In genomic region chr1:27772071-27772470, GRCh38 we compare ENCODE assay signal across 8 cellular contexts. TPM values are rescaled to one million over a fixed set of nuclear protein-coding genes. Genes with fewer than 3 reads are reported as not detected.
A peak's percentile ranks its signal among the peaks of the same experiment; 100 is the strongest.
DNase-seq lines count a peak whose midpoint lies in the region; ATAC-seq and TF ChIP-seq lines count a peak whose summit lies in the region.

No MANE protein-coding gene starts in this region.

- H3K4ac ChIP-seq in mesendoderm (ENCODE audit: low read depth, low read length), result no peak overlapping the region

- peaks cover 8% of the 10 kb centered on the region for H3K79me1 ChIP-seq in mesendoderm (ENCODE audit: low read length)

- peaks cover 6% of the 10 kb centered on the region for H3K79me2 ChIP-seq in mesendoderm (ENCODE audit: control insufficient read depth, insufficient read depth, low read length)

- no peak for TF ChIP-seq POLR2A in uterus (IDR thresholded peaks at IDR 0.05)

- DNase-seq in right atrium auricular region (ENCODE audit: low spot score), result no peak
- DNase-seq in left ventricle myocardium superior, result no peak
- peak; percentile 8 for DNase-seq in astrocyte of the hippocampus (ENCODE audit: low read depth, low spot score)
- peak; percentile 57 for DNase-seq in mesendoderm
- DNase-seq in uterus, result no peak
- DNase-seq in stimulated activated CD4-positive, alpha-beta T cell treated with anti-CD3 and anti-CD28 coated beads, Interleukin-1b, Interleukin-23, amount 100 ng/mL, for 48 hours, result no peak
- DNase-seq in C1 segment of cervical spinal cord (lab: John Stamatoyannopoulos, UW), result no peak

- H3K9me3 ChIP-seq in right atrium auricular region (no peaks in the 10 kb centered on the region), uterus (no peaks in the 10 kb centered on the region)

- H3K4me3 ChIP-seq in right atrium auricular region (peak overlapping the region in 1 of 2 donors; percentile 95), mesendoderm (ENCODE audit: low read length) (no peak overlapping the region), uterus (peak overlapping the region; percentile 84 to 94)

- H3K27ac ChIP-seq in right atrium auricular region, result peak overlapping the region; percentile 93 to 97
- peak overlapping the region; percentile 51 for H3K27ac ChIP-seq in mesendoderm (ENCODE audit: low read depth, low read length)
- H3K27ac ChIP-seq in uterus, result peak overlapping the region; percentile 87 to 94

- ATAC-seq in left ventricle myocardium superior (no peak), GM19395 (IDR thresholded peaks at IDR 0.05; ENCODE audit: unreplicated experiment) (no peak)

- H4K5ac ChIP-seq in mesendoderm (ENCODE audit: low read length), result no peak overlapping the region

- peak overlapping the region; percentile 61 for H3K18ac ChIP-seq in mesendoderm (ENCODE audit: low read length)

- H3K4me2 ChIP-seq in mesendoderm (ENCODE audit: low read length), result no peak overlapping the region

- intact Hi-C loops in left ventricle myocardium superior (cut with micrococcal nuclease) (no loop called here), uterus (cut with DNase I; ENCODE audit: low total_unique reads) (no loop called here)

- WGBS in mesendoderm (ENCODE audit: extremely low coverage, insufficient coverage, low lambda C conversion rate), result no CpG with 5 or more reads among the region's 6 CpGs

- H2BK120ac ChIP-seq in mesendoderm (ENCODE audit: low read depth, low read length), result no peak overlapping the region

- H3K36me3 ChIP-seq in right atrium auricular region (no peaks in the 10 kb centered on the region), mesendoderm (ENCODE audit: control insufficient read depth, insufficient read depth, low read length) (no peaks in the 10 kb centered on the region), uterus (no peaks in the 10 kb centered on the region)

- H2BK5ac ChIP-seq in mesendoderm (ENCODE audit: low read length), result no peak overlapping the region

- H2AK5ac ChIP-seq in mesendoderm (ENCODE audit: low read length), result no peak overlapping the region

- H4K8ac ChIP-seq in mesendoderm (ENCODE audit: low read depth, low read length), result no peak overlapping the region

- TF ChIP-seq CTCF in right atrium auricular region (IDR thresholded peaks at IDR 0.05) (no peak), uterus (IDR thresholded peaks at IDR 0.05) (no peak)

- no peak overlapping the region for H3K9ac ChIP-seq in mesendoderm (ENCODE audit: low read length)

- H2BK15ac ChIP-seq in mesendoderm (replicated peaks; ENCODE audit: low read depth), result no peak overlapping the region

- peak overlapping the region; percentile 49 for H3K56ac ChIP-seq in mesendoderm (ENCODE audit: low read length)

- H3K4me1 ChIP-seq in right atrium auricular region, result peaks cover 0 to 19% of the 10 kb centered on the region in 2 donors
- H3K4me1 ChIP-seq in mesendoderm (ENCODE audit: control insufficient read depth, low read depth, low read length), result peaks cover 6% of the 10 kb centered on the region
- H3K4me1 ChIP-seq in uterus, result no peaks in the 10 kb centered on the region

- no peak overlapping the region for H3K23ac ChIP-seq in mesendoderm (ENCODE audit: low read length)

- H3K27me3 ChIP-seq in right atrium auricular region (no peaks in the 10 kb centered on the region), mesendoderm (ENCODE audit: insufficient read depth, low read length, poor library complexity) (no peaks in the 10 kb centered on the region), uterus (no peaks in the 10 kb centered on the region)

RNA-seq across cellular contexts. Expression of gene STX12, which starts 0.9 kb away (rescaled TPM):
- total RNA-seq in right atrium auricular region (10 to 100 TPM; 24.6 to 31.6 TPM), left ventricle myocardium superior (23.7 TPM), uterus (10 to 100 TPM; 24.4 to 67.8 (median 56.2) TPM)
- polyA plus RNA-seq in mesendoderm (2013, experiment 1 of 2), result 9.5 TPM
- 10.3 TPM for polyA plus RNA-seq in mesendoderm (2013, experiment 2 of 2)

RNA-seq across cellular contexts. Expression of gene FAM76A, which starts 46.3 kb away (rescaled TPM):
- 10 to 100 TPM in 1 of 2 donors, 1 to 10 TPM in 1; 9.8 to 11.3 TPM for total RNA-seq in right atrium auricular region
- 12.3 TPM for total RNA-seq in left ventricle myocardium superior
- 7.5 TPM for polyA plus RNA-seq in mesendoderm (2013, experiment 1 of 2)
- polyA plus RNA-seq in mesendoderm (2013, experiment 2 of 2), result 7.3 TPM
- 10 to 100 TPM in 3 of 4 donors, 1 to 10 TPM in 1; 5.4 to 26.6 (median 20.5) TPM for total RNA-seq in uterus

RNA-seq across cellular contexts. Expression of gene PPP1R8, which starts 58.5 kb away (rescaled TPM):
- total RNA-seq in right atrium auricular region (10 to 100 TPM; 17.9 to 23.9 TPM), left ventricle myocardium superior (25.8 TPM), uterus (10 to 100 TPM; 32.3 to 57.5 (median 43.6) TPM)
- polyA plus RNA-seq in mesendoderm (2013, experiment 1 of 2), result 50.8 TPM
- 49.6 TPM for polyA plus RNA-seq in mesendoderm (2013, experiment 2 of 2)

Comparison
In these comparisons a context has a peak if more than half of its experiments do, and no peak if none do; other contexts are left out.
1. DNase-seq: peak in astrocyte of the hippocampus (single experiment) and mesendoderm (single experiment); none in right atrium auricular region (single experiment), left ventricle myocardium superior (single experiment), uterus (0 of 2), stimulated activated CD4-positive, alpha-beta T cell treated with anti-CD3 and anti-CD28 coated beads, Interleukin-1b, Interleukin-23, amount 100 ng/mL, for 48 hours (single experiment) and C1 segment of cervical spinal cord (0 of 14).
2. Peak in every context shown above with its lines, with median percentiles within 50 percentile points of each other: H3K27ac ChIP-seq.